ENCODE assay signal across 1 cellular context in the genomic region with DNA sequence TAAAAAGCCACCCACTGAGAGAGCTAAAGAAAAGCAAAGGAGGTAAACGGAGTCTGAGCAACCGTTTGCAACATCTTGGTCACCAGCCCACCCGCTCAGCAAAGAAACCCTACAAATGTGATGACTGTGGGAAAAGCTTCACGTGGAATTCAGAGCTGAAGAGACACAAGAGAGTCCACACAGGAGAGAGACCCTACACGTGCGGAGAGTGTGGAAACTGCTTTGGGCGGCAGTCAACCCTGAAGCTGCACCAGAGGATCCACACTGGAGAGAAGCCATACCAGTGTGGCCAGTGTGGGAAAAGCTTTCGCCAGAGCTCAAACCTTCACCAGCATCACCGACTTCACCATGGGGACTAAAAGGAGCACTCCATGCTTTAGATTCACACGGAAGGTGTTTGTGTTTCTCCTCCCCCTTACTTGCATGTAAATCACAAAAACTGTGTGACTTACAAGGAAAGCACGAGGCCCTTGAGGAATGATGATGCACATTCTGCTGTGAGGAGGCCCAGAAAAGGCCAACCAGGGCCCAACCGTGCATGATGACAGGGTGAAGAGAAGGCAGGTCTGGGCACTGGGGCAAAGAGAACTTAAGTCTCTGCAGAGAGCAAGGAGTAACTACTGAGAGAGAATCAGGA.
A peak's percentile ranks its signal among the peaks of the same experiment; 100 is the strongest.
TF ChIP-seq lines count a peak whose summit lies in the region.

No MANE protein-coding gene starts in this region.

TF ChIP-seq in K562, 482 proteins besides CTCF, POLR2A, EP300 and RAD21 (continued from another document and continues in another):
- TF ChIP-seq RBM34 (IDR thresholded peaks at IDR 0.05; ENCODE audit: borderline replicate concordance, insufficient read depth, low read length), result no peak
- no peak for TF ChIP-seq COPS2 (conservative IDR thresholded peaks at IDR 0.05)
- TF ChIP-seq SMAD2 (IDR thresholded peaks at IDR 0.05; ENCODE audit: low read depth, low read length), result no peak
- TF ChIP-seq SOX6 (IDR thresholded peaks at IDR 0.05), result peak; percentile 51
- no peak for TF ChIP-seq TCF3 (CRISPR knock-in tag; IDR thresholded peaks at IDR 0.05)
- no peak for TF ChIP-seq ETV1 (tag; conservative IDR thresholded peaks at IDR 0.05; ENCODE audit: low read depth)
- peak; percentile 43; the same call in 1 of the 2 replicates for TF ChIP-seq C11orf30 (IDR thresholded peaks at IDR 0.05; ENCODE audit: low read depth)
- TF ChIP-seq ZNF253 (CRISPR knock-in tag; conservative IDR thresholded peaks at IDR 0.05), result no peak
- TF ChIP-seq MTA3 (IDR thresholded peaks at IDR 0.05; ENCODE audit: borderline replicate concordance), result peak; percentile 68; the same call in 1 of the 2 replicates
- no peak for TF ChIP-seq ZNF584 (CRISPR knock-in tag; IDR thresholded peaks at IDR 0.05; ENCODE audit: low read depth)
- no peak for TF ChIP-seq ATF4 (CRISPR knock-in tag; IDR thresholded peaks at IDR 0.05)
- peak; percentile 84 for TF ChIP-seq NFRKB (IDR thresholded peaks at IDR 0.05; ENCODE audit: low read depth)
- TF ChIP-seq MAFG (tag; conservative IDR thresholded peaks at IDR 0.05), result peak; percentile 29; the same call in 1 of the 2 replicates
- peak; percentile 94 to 96; a peak in 2 of 3 replicates for TF ChIP-seq CBX3 (IDR thresholded peaks at IDR 0.05; ENCODE audit: borderline replicate concordance in 1 of 2, low read length in 2 of 2)
- no peak for TF ChIP-seq SMAD3 (CRISPR knock-in tag; conservative IDR thresholded peaks at IDR 0.05)
- no peak for TF ChIP-seq ZNF583 (CRISPR knock-in tag; IDR thresholded peaks at IDR 0.05)
- TF ChIP-seq SMARCB1 (IDR thresholded peaks at IDR 0.05; ENCODE audit: insufficient read length, low read depth), result no peak
- no peak for TF ChIP-seq ZNF561 (CRISPR knock-in tag; conservative IDR thresholded peaks at IDR 0.05)
- 0 out of 2 replicates have a peak, but pooled peaks have one; percentile 42 for TF ChIP-seq ZNF766 (CRISPR knock-in tag; conservative IDR thresholded peaks at IDR 0.05)
- TF ChIP-seq PTTG1 (tag; IDR thresholded peaks at IDR 0.05; ENCODE audit: low read depth), result no peak
- TF ChIP-seq ZNF551 (CRISPR knock-in tag; IDR thresholded peaks at IDR 0.05), result no peak
- no peak for TF ChIP-seq NRF1 (conservative IDR thresholded peaks at IDR 0.05 in 1 of 2, IDR thresholded peaks at IDR 0.05 in 1 of 2)
- no peak for TF ChIP-seq SMAD4 (CRISPR knock-in tag; conservative IDR thresholded peaks at IDR 0.05)
- TF ChIP-seq NR0B1 (IDR thresholded peaks at IDR 0.05; ENCODE audit: partially characterized antibody), result no peak
- TF ChIP-seq SUPT5H (IDR thresholded peaks at IDR 0.05), result no peak
- no peak for TF ChIP-seq YBX1 (IDR thresholded peaks at IDR 0.05)
- no peak for TF ChIP-seq NKRF (IDR thresholded peaks at IDR 0.05; ENCODE audit: borderline replicate concordance)
- TF ChIP-seq RFX5 (IDR thresholded peaks at IDR 0.05; ENCODE audit: low read depth, low read length), result no peak
- peak in 1 of 2 experiments; percentile 43; a peak in 1 of 4 replicates for TF ChIP-seq KDM1A (IDR thresholded peaks at IDR 0.05)
- TF ChIP-seq ZNF143 (CRISPR knock-in tag; IDR thresholded peaks at IDR 0.05), result 0 out of 2 replicates have a peak, but pooled peaks have one; percentile 26
- TF ChIP-seq ZNF717 (CRISPR knock-in tag; IDR thresholded peaks at IDR 0.05), result no peak
- no peak for TF ChIP-seq ZNF140 (CRISPR knock-in tag; IDR thresholded peaks at IDR 0.05)
- no peak for TF ChIP-seq CREM (IDR thresholded peaks at IDR 0.05; ENCODE audit: low read depth)
- TF ChIP-seq ZKSCAN1 (IDR thresholded peaks at IDR 0.05; ENCODE audit: low read depth, low read length), result no peak
- TF ChIP-seq, protein P1, sequence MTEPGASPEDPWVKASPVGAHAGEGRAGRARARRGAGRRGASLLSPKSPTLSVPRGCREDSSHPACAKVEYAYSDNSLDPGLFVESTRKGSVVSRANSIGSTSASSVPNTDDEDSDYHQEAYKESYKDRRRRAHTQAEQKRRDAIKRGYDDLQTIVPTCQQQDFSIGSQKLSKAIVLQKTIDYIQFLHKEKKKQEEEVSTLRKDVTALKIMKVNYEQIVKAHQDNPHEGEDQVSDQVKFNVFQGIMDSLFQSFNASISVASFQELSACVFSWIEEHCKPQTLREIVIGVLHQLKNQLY (CRISPR knock-in tag; conservative IDR thresholded peaks at IDR 0.05), result no peak
- TF ChIP-seq SRSF7 (optimal IDR thresholded peaks at IDR 0.05; ENCODE audit: low read depth, low read length), result no peak
- peak; percentile 92 for TF ChIP-seq CBX1 (IDR thresholded peaks at IDR 0.05; ENCODE audit: low read depth)
- peak; percentile 30 for TF ChIP-seq KDM5B (IDR thresholded peaks at IDR 0.05; ENCODE audit: insufficient replicate concordance, low read depth, low read length)
- no peak for TF ChIP-seq RBBP5 (IDR thresholded peaks at IDR 0.05; ENCODE audit: borderline replicate concordance, insufficient read depth, low read length, poor library complexity, severe bottlenecking)
- TF ChIP-seq ZNF609 (CRISPR knock-in tag; IDR thresholded peaks at IDR 0.05; ENCODE audit: borderline replicate concordance), result no peak
- TF ChIP-seq, protein P2, sequence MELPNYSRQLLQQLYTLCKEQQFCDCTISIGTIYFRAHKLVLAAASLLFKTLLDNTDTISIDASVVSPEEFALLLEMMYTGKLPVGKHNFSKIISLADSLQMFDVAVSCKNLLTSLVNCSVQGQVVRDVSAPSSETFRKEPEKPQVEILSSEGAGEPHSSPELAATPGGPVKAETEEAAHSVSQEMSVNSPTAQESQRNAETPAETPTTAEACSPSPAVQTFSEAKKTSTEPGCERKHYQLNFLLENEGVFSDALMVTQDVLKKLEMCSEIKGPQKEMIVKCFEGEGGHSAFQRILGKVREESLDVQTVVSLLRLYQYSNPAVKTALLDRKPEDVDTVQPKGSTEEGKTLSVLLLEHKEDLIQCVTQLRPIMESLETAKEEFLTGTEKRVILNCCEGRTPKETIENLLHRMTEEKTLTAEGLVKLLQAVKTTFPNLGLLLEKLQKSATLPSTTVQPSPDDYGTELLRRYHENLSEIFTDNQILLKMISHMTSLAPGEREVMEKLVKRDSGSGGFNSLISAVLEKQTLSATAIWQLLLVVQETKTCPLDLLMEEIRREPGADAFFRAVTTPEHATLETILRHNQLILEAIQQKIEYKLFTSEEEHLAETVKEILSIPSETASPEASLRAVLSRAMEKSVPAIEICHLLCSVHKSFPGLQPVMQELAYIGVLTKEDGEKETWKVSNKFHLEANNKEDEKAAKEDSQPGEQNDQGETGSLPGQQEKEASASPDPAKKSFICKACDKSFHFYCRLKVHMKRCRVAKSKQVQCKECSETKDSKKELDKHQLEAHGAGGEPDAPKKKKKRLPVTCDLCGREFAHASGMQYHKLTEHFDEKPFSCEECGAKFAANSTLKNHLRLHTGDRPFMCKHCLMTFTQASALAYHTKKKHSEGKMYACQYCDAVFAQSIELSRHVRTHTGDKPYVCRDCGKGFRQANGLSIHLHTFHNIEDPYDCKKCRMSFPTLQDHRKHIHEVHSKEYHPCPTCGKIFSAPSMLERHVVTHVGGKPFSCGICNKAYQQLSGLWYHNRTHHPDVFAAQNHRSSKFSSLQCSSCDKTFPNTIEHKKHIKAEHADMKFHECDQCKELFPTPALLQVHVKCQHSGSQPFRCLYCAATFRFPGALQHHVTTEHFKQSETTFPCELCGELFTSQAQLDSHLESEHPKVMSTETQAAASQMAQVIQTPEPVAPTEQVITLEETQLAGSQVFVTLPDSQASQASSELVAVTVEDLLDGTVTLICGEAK (IDR thresholded peaks at IDR 0.05), result peak; percentile 66
- TF ChIP-seq, protein P2 (CRISPR knock-in tag; IDR thresholded peaks at IDR 0.05), result no peak
- TF ChIP-seq ZNF3 (CRISPR knock-in tag; IDR thresholded peaks at IDR 0.05), result no peak
- no peak for TF ChIP-seq HLTF (IDR thresholded peaks at IDR 0.05)
- TF ChIP-seq HSF4 (CRISPR knock-in tag; IDR thresholded peaks at IDR 0.05; ENCODE audit: borderline replicate concordance), result no peak
- TF ChIP-seq TRIM28 (IDR thresholded peaks at IDR 0.05), result peak; percentile 99
- TF ChIP-seq MXI1 (IDR thresholded peaks at IDR 0.05; ENCODE audit: low read depth, low read length), result no peak
